In the genomic region with DNA sequence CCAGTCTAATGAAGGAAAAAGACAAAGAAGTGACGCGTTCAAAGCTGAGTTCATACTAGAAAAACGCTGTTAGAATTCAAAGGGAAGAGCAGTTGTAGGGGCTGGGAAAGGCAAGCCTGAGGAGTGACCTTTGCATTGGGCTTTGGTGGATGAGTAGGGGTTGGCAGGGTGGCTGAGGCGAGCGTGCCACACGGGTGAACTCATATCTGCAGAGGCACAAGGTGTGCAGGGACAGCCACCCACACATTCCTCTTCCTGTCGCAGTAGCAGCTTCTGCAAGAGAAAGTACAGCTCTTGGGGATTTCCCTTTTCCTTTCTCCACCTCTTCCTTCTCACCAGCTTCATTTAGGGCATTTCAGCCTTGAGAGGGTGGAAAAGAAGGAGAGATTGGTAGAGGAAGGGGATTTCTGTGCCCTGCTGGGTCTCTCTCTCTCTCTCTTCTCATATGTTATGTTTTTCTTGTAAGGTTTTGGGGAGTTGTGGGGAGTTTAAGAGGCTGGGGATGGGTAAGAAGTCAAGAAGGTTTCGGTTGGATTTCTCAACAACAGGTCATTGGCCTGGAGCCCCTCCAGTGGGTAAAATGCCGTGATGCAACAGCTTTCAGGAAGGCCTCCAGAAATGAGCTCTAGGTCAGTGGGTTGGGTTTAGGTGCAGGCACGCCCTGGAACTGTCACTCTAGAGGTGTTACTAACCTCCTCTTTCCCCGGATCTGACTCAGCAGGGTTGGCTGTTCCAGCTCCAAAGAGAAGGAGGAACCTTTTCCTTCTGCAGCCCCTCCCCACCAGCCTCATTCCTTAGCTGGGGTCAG, we compare ENCODE assay signal across 1 cellular context.
TF ChIP-seq lines count a peak whose summit lies in the region.

No MANE protein-coding gene starts in this region.

TF ChIP-seq in K562, 482 proteins besides CTCF, POLR2A, EP300 and RAD21 (continued from another document and continues in another):
- TF ChIP-seq, protein P1, sequence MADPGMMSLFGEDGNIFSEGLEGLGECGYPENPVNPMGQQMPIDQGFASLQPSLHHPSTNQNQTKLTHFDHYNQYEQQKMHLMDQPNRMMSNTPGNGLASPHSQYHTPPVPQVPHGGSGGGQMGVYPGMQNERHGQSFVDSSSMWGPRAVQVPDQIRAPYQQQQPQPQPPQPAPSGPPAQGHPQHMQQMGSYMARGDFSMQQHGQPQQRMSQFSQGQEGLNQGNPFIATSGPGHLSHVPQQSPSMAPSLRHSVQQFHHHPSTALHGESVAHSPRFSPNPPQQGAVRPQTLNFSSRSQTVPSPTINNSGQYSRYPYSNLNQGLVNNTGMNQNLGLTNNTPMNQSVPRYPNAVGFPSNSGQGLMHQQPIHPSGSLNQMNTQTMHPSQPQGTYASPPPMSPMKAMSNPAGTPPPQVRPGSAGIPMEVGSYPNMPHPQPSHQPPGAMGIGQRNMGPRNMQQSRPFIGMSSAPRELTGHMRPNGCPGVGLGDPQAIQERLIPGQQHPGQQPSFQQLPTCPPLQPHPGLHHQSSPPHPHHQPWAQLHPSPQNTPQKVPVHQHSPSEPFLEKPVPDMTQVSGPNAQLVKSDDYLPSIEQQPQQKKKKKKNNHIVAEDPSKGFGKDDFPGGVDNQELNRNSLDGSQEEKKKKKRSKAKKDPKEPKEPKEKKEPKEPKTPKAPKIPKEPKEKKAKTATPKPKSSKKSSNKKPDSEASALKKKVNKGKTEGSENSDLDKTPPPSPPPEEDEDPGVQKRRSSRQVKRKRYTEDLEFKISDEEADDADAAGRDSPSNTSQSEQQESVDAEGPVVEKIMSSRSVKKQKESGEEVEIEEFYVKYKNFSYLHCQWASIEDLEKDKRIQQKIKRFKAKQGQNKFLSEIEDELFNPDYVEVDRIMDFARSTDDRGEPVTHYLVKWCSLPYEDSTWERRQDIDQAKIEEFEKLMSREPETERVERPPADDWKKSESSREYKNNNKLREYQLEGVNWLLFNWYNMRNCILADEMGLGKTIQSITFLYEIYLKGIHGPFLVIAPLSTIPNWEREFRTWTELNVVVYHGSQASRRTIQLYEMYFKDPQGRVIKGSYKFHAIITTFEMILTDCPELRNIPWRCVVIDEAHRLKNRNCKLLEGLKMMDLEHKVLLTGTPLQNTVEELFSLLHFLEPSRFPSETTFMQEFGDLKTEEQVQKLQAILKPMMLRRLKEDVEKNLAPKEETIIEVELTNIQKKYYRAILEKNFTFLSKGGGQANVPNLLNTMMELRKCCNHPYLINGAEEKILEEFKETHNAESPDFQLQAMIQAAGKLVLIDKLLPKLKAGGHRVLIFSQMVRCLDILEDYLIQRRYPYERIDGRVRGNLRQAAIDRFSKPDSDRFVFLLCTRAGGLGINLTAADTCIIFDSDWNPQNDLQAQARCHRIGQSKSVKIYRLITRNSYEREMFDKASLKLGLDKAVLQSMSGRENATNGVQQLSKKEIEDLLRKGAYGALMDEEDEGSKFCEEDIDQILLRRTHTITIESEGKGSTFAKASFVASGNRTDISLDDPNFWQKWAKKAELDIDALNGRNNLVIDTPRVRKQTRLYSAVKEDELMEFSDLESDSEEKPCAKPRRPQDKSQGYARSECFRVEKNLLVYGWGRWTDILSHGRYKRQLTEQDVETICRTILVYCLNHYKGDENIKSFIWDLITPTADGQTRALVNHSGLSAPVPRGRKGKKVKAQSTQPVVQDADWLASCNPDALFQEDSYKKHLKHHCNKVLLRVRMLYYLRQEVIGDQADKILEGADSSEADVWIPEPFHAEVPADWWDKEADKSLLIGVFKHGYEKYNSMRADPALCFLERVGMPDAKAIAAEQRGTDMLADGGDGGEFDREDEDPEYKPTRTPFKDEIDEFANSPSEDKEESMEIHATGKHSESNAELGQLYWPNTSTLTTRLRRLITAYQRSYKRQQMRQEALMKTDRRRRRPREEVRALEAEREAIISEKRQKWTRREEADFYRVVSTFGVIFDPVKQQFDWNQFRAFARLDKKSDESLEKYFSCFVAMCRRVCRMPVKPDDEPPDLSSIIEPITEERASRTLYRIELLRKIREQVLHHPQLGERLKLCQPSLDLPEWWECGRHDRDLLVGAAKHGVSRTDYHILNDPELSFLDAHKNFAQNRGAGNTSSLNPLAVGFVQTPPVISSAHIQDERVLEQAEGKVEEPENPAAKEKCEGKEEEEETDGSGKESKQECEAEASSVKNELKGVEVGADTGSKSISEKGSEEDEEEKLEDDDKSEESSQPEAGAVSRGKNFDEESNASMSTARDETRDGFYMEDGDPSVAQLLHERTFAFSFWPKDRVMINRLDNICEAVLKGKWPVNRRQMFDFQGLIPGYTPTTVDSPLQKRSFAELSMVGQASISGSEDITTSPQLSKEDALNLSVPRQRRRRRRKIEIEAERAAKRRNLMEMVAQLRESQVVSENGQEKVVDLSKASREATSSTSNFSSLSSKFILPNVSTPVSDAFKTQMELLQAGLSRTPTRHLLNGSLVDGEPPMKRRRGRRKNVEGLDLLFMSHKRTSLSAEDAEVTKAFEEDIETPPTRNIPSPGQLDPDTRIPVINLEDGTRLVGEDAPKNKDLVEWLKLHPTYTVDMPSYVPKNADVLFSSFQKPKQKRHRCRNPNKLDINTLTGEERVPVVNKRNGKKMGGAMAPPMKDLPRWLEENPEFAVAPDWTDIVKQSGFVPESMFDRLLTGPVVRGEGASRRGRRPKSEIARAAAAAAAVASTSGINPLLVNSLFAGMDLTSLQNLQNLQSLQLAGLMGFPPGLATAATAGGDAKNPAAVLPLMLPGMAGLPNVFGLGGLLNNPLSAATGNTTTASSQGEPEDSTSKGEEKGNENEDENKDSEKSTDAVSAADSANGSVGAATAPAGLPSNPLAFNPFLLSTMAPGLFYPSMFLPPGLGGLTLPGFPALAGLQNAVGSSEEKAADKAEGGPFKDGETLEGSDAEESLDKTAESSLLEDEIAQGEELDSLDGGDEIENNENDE (IDR thresholded peaks at IDR 0.05; ENCODE audit: low read depth, low read length): no peak
- TF ChIP-seq, protein P2, sequence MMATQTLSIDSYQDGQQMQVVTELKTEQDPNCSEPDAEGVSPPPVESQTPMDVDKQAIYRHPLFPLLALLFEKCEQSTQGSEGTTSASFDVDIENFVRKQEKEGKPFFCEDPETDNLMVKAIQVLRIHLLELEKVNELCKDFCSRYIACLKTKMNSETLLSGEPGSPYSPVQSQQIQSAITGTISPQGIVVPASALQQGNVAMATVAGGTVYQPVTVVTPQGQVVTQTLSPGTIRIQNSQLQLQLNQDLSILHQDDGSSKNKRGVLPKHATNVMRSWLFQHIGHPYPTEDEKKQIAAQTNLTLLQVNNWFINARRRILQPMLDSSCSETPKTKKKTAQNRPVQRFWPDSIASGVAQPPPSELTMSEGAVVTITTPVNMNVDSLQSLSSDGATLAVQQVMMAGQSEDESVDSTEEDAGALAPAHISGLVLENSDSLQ (IDR thresholded peaks at IDR 0.05): peak; percentile 97
- TF ChIP-seq GABPB2 (CRISPR knock-in tag; conservative IDR thresholded peaks at IDR 0.05) (0 out of 2 replicates have a peak, but pooled peaks have one; percentile 58), MAFG (tag; conservative IDR thresholded peaks at IDR 0.05) (peak; percentile 76), PURB (CRISPR knock-in tag; IDR thresholded peaks at IDR 0.05; ENCODE audit: low read depth) (no peak), STAT5A (IDR thresholded peaks at IDR 0.05; ENCODE audit: borderline replicate concordance, low read length) (no peak), TEAD4 (IDR thresholded peaks at IDR 0.05; ENCODE audit: low read length) (peak; percentile 30; the same call in 1 of the 2 replicates), TEAD4 (CRISPR knock-in tag; IDR thresholded peaks at IDR 0.05; ENCODE audit: borderline replicate concordance) (no peak), RFX1 (IDR thresholded peaks at IDR 0.05) (no peak), MYC (IDR thresholded peaks at IDR 0.05; ENCODE audit: low read depth, low read length) (peak; percentile 51; the same call in 1 of the 2 replicates), MYC (CRISPR knock-in tag; IDR thresholded peaks at IDR 0.05; ENCODE audit: borderline replicate concordance, low read depth) (no peak), ZNF316 (IDR thresholded peaks at IDR 0.05) (peak; percentile 95), CEBPG (CRISPR knock-in tag; IDR thresholded peaks at IDR 0.05) (peak; percentile 96), CEBPG (tag; conservative IDR thresholded peaks at IDR 0.05 in 1 of 2, IDR thresholded peaks at IDR 0.05 in 1 of 2) (peak; percentile 94 to 95), ZKSCAN8 (CRISPR knock-in tag; IDR thresholded peaks at IDR 0.05) (no peak), SOX6 (IDR thresholded peaks at IDR 0.05) (no peak; the same call in 1 of the 2 replicates), ASH1L (IDR thresholded peaks at IDR 0.05; ENCODE audit: borderline replicate concordance, low read depth, partially characterized antibody) (no peak), NFE2 (IDR thresholded peaks at IDR 0.05; ENCODE audit: low read depth) (peak; percentile 93), ZNF3 (CRISPR knock-in tag; IDR thresholded peaks at IDR 0.05) (no peak), ATF1 (CRISPR knock-in tag; IDR thresholded peaks at IDR 0.05) (no peak), ATF1 (tag; IDR thresholded peaks at IDR 0.05) (peak; percentile 34; the same call in 1 of the 2 replicates), DNMT1 (IDR thresholded peaks at IDR 0.05) (no peak), FOXK2 (conservative IDR thresholded peaks at IDR 0.05 in 1 of 2, IDR thresholded peaks at IDR 0.05 in 1 of 2; ENCODE audit: low read depth in 2 of 2) (peak in 1 of 2 experiments; percentile 30; a peak in 1 of 4 replicates), JUN (IDR thresholded peaks at IDR 0.05; ENCODE audit: borderline replicate concordance, low read depth, low read length) (0 out of 2 replicates have a peak, but pooled peaks have one; percentile 5), JUN (CRISPR knock-in tag; IDR thresholded peaks at IDR 0.05; ENCODE audit: borderline replicate concordance) (no peak), TEAD1 (CRISPR knock-in tag; IDR thresholded peaks at IDR 0.05) (0 out of 4 replicates have a peak, but pooled peaks have one; percentile 22 to 42), SRSF7 (optimal IDR thresholded peaks at IDR 0.05; ENCODE audit: low read depth, low read length) (no peak), ZNF41 (CRISPR knock-in tag; conservative IDR thresholded peaks at IDR 0.05) (no peak), ZNF695 (CRISPR knock-in tag; IDR thresholded peaks at IDR 0.05) (no peak), CBX3 (IDR thresholded peaks at IDR 0.05; ENCODE audit: borderline replicate concordance in 1 of 2, low read length in 2 of 2) (no peak; a peak in 1 of 3 replicates), GABPB1 (CRISPR knock-in tag; IDR thresholded peaks at IDR 0.05) (peak; percentile 46; the same call in 1 of the 2 replicates), NR2C2 (CRISPR knock-in tag; IDR thresholded peaks at IDR 0.05) (no peak), NR2C2 (tag; IDR thresholded peaks at IDR 0.05) (peak; percentile 79), ELF1 (tag; IDR thresholded peaks at IDR 0.05) (peak; percentile 10; the same call in 1 of the 2 replicates), KDM2B (CRISPR knock-in tag; IDR thresholded peaks at IDR 0.05) (no peak), SMAD3 (CRISPR knock-in tag; conservative IDR thresholded peaks at IDR 0.05) (no peak)
- TF ChIP-seq, protein P3, sequence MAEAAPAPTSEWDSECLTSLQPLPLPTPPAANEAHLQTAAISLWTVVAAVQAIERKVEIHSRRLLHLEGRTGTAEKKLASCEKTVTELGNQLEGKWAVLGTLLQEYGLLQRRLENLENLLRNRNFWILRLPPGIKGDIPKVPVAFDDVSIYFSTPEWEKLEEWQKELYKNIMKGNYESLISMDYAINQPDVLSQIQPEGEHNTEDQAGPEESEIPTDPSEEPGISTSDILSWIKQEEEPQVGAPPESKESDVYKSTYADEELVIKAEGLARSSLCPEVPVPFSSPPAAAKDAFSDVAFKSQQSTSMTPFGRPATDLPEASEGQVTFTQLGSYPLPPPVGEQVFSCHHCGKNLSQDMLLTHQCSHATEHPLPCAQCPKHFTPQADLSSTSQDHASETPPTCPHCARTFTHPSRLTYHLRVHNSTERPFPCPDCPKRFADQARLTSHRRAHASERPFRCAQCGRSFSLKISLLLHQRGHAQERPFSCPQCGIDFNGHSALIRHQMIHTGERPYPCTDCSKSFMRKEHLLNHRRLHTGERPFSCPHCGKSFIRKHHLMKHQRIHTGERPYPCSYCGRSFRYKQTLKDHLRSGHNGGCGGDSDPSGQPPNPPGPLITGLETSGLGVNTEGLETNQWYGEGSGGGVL (CRISPR knock-in tag; IDR thresholded peaks at IDR 0.05): no peak
- TF ChIP-seq, protein P4, sequence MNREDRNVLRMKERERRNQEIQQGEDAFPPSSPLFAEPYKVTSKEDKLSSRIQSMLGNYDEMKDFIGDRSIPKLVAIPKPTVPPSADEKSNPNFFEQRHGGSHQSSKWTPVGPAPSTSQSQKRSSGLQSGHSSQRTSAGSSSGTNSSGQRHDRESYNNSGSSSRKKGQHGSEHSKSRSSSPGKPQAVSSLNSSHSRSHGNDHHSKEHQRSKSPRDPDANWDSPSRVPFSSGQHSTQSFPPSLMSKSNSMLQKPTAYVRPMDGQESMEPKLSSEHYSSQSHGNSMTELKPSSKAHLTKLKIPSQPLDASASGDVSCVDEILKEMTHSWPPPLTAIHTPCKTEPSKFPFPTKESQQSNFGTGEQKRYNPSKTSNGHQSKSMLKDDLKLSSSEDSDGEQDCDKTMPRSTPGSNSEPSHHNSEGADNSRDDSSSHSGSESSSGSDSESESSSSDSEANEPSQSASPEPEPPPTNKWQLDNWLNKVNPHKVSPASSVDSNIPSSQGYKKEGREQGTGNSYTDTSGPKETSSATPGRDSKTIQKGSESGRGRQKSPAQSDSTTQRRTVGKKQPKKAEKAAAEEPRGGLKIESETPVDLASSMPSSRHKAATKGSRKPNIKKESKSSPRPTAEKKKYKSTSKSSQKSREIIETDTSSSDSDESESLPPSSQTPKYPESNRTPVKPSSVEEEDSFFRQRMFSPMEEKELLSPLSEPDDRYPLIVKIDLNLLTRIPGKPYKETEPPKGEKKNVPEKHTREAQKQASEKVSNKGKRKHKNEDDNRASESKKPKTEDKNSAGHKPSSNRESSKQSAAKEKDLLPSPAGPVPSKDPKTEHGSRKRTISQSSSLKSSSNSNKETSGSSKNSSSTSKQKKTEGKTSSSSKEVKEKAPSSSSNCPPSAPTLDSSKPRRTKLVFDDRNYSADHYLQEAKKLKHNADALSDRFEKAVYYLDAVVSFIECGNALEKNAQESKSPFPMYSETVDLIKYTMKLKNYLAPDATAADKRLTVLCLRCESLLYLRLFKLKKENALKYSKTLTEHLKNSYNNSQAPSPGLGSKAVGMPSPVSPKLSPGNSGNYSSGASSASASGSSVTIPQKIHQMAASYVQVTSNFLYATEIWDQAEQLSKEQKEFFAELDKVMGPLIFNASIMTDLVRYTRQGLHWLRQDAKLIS (CRISPR knock-in tag; IDR thresholded peaks at IDR 0.05): peak; percentile 51; the same call in 1 of the 2 replicates
- TF ChIP-seq, protein P5, sequence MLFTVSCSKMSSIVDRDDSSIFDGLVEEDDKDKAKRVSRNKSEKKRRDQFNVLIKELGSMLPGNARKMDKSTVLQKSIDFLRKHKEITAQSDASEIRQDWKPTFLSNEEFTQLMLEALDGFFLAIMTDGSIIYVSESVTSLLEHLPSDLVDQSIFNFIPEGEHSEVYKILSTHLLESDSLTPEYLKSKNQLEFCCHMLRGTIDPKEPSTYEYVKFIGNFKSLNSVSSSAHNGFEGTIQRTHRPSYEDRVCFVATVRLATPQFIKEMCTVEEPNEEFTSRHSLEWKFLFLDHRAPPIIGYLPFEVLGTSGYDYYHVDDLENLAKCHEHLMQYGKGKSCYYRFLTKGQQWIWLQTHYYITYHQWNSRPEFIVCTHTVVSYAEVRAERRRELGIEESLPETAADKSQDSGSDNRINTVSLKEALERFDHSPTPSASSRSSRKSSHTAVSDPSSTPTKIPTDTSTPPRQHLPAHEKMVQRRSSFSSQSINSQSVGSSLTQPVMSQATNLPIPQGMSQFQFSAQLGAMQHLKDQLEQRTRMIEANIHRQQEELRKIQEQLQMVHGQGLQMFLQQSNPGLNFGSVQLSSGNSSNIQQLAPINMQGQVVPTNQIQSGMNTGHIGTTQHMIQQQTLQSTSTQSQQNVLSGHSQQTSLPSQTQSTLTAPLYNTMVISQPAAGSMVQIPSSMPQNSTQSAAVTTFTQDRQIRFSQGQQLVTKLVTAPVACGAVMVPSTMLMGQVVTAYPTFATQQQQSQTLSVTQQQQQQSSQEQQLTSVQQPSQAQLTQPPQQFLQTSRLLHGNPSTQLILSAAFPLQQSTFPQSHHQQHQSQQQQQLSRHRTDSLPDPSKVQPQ (CRISPR knock-in tag; IDR thresholded peaks at IDR 0.05; ENCODE audit: borderline replicate concordance): no peak
